ENCODE assay signal across 23 cellular contexts in genomic region chr1:236862231-236862591, GRCh38.
DNase-seq lines count a peak whose midpoint lies in the region; ATAC-seq and TF ChIP-seq lines count a peak whose summit lies in the region.
"Had no signal": no experiment of that assay in that cellular context is flagged by ENCODE, and none has a peak within 500 bp of the region (broad histone marks: within the 10 kb centered on the region; RNA-seq: fewer than 3 reads in every experiment).

No MANE protein-coding gene starts in this region.

- no peak for ATAC-seq in GM18868 (IDR thresholded peaks at IDR 0.05; ENCODE audit: unreplicated experiment)
- ATAC-seq: K562 had no signal

- no peak for TF ChIP-seq EP300 in suprapubic skin (IDR thresholded peaks at IDR 0.05)

- H3K4me1 ChIP-seq in left ventricle myocardium inferior (peaks cover 61% of the 10 kb centered on the region), suprapubic skin (no peaks in the 10 kb centered on the region)
- H3K4me1 ChIP-seq: Peyer's patch, SJCRH30 had no signal

- H3K4me3 ChIP-seq in left ventricle myocardium inferior: no peak overlapping the region
- H3K4me3 ChIP-seq in suprapubic skin: no peak overlapping the region
- H3K4me3 ChIP-seq: esophagus squamous epithelium, K562, Peyer's patch, SJCRH30, tibial nerve had no signal

- H3K27ac ChIP-seq in left ventricle myocardium inferior (replicated peaks) (peak overlapping the region; percentile 85), suprapubic skin (peak overlapping the region; percentile 71)
- H3K27ac ChIP-seq: Peyer's patch, SJCRH30 had no signal

- intact Hi-C loops in left ventricle myocardium inferior (cut with micrococcal nuclease): no loop called here

- peaks cover 72% of the 10 kb centered on the region for H3K36me3 ChIP-seq in left ventricle myocardium inferior
- peaks cover 72% of the 10 kb centered on the region for H3K36me3 ChIP-seq in suprapubic skin
- H3K36me3 ChIP-seq: SJCRH30 had no signal

- H3K36me3 Mint-ChIP-seq in activated naive CD8-positive, alpha-beta T cell: peaks cover 26% of the 10 kb centered on the region
- H3K36me3 Mint-ChIP-seq in activated naive CD8-positive, alpha-beta T cell treated with anti-CD3 and anti-CD28 coated beads for 36 hours: peaks cover 77% of the 10 kb centered on the region
- peaks cover 93% of the 10 kb centered on the region for H3K36me3 Mint-ChIP-seq in nephron (ENCODE audit: low read depth)

- H3K4me3 Mint-ChIP-seq in activated naive CD8-positive, alpha-beta T cell: peak overlapping the region; percentile 15
- H3K4me3 Mint-ChIP-seq in activated naive CD8-positive, alpha-beta T cell treated with anti-CD3 and anti-CD28 coated beads for 36 hours: no peak overlapping the region
- H3K4me3 Mint-ChIP-seq in nephron: no peak overlapping the region
- H3K4me3 Mint-ChIP-seq: activated CD4-positive, alpha-beta memory T cell treated with anti-CD3 and anti-CD28 coated beads for 36 hours; endodermal cell had no signal

- H3K27ac Mint-ChIP-seq in activated naive CD8-positive, alpha-beta T cell: peak overlapping the region; percentile 77
- H3K27ac Mint-ChIP-seq in activated naive CD8-positive, alpha-beta T cell treated with anti-CD3 and anti-CD28 coated beads for 36 hours: no peak overlapping the region
- peak overlapping the region; percentile 71 to 93 (median 84) for H3K27ac Mint-ChIP-seq in nephron
- H3K27ac Mint-ChIP-seq: activated CD4-positive, alpha-beta memory T cell treated with anti-CD3 and anti-CD28 coated beads for 36 hours; endodermal cell had no signal

- no peak for TF ChIP-seq POLR2A in suprapubic skin (IDR thresholded peaks at IDR 0.05)

- no peaks in the 10 kb centered on the region for H3K27me3 Mint-ChIP-seq in activated naive CD8-positive, alpha-beta T cell
- no peaks in the 10 kb centered on the region for H3K27me3 Mint-ChIP-seq in activated naive CD8-positive, alpha-beta T cell treated with anti-CD3 and anti-CD28 coated beads for 36 hours
- no peaks in the 10 kb centered on the region for H3K27me3 Mint-ChIP-seq in nephron (ENCODE audit: low read depth)
- H3K27me3 Mint-ChIP-seq: activated CD4-positive, alpha-beta memory T cell treated with anti-CD3 and anti-CD28 coated beads for 36 hours; T-cell had no signal

- H3K9me3 ChIP-seq in left ventricle myocardium inferior (replicated peaks): no peaks in the 10 kb centered on the region
- H3K9me3 ChIP-seq in suprapubic skin: no peaks in the 10 kb centered on the region
- H3K9me3 ChIP-seq: esophagus squamous epithelium, Peyer's patch, SJCRH30, tibial nerve had no signal

- no peaks in the 10 kb centered on the region for H3K9me3 Mint-ChIP-seq in activated naive CD8-positive, alpha-beta T cell (ENCODE audit: low read depth)
- peaks cover 7% of the 10 kb centered on the region for H3K9me3 Mint-ChIP-seq in activated naive CD8-positive, alpha-beta T cell treated with anti-CD3 and anti-CD28 coated beads for 36 hours
- H3K9me3 Mint-ChIP-seq in nephron: peaks cover 3% of the 10 kb centered on the region
- H3K9me3 Mint-ChIP-seq: activated CD4-positive, alpha-beta memory T cell treated with anti-CD3 and anti-CD28 coated beads for 36 hours; endodermal cell; T-cell had no signal

- no peak for DNase-seq in activated naive CD8-positive, alpha-beta T cell treated with anti-CD3 and anti-CD28 coated beads for 36 hours
- DNase-seq in left ventricle myocardium inferior: no peak
- no peak for DNase-seq in suprapubic skin (ENCODE audit: low spot score in 2 of 2)
- no peak for DNase-seq in activated gamma-delta T cell (lab: John Stamatoyannopoulos, UW)
- no peak for DNase-seq in MV-4-11 (lab: John Stamatoyannopoulos, UW)
- DNase-seq: activated CD4-positive, alpha-beta memory T cell treated with anti-CD3 and anti-CD28 coated beads for 36 hours; AML-193; cortex of kidney; endodermal cell; esophagus squamous epithelium; MM.1S; NCI-H2171 treated with DMSO at 0.1 percent for 48 hours; NCI-H69; Peyer's patch; retina; stimulated activated naive CD8-positive, alpha-beta T cell treated with anti-CD3 and anti-CD28 coated beads, Interleukin-15, Interleukin-2, amounts not matched to agents 100 U/mL and 50 U/mL, for 24 hours had no signal

- no peaks in the 10 kb centered on the region for H3K27me3 ChIP-seq in left ventricle myocardium inferior (ENCODE audit: low read depth)
- H3K27me3 ChIP-seq in suprapubic skin: no peaks in the 10 kb centered on the region
- H3K27me3 ChIP-seq: esophagus squamous epithelium, Peyer's patch, SJCRH30, tibial nerve had no signal

- 88% methylated on average over 4 of the region's 4 CpGs for WGBS in suprapubic skin

- peaks cover 31% of the 10 kb centered on the region for H3K4me1 Mint-ChIP-seq in activated naive CD8-positive, alpha-beta T cell (ENCODE audit: low read depth)
- peaks cover 36% of the 10 kb centered on the region for H3K4me1 Mint-ChIP-seq in activated naive CD8-positive, alpha-beta T cell treated with anti-CD3 and anti-CD28 coated beads for 36 hours
- no peaks in the 10 kb centered on the region for H3K4me1 Mint-ChIP-seq in nephron
- H3K4me1 Mint-ChIP-seq: endodermal cell had no signal

- TF ChIP-seq CTCF in left ventricle myocardium inferior (IDR thresholded peaks at IDR 0.05; ENCODE audit: borderline replicate concordance) (no peak), nephron (IDR thresholded peaks at IDR 0.05; ENCODE audit: unreplicated experiment in 3 of 3) (no peak), suprapubic skin (IDR thresholded peaks at IDR 0.05) (no peak)
